1 cellular context compared by ENCODE assay signal in genomic region chr9:137004285-137004684, GRCh38.
TF ChIP-seq lines count a peak whose summit lies in the region.
"Not testable (repeated sequence)": the region's sequence is repeated elsewhere in the genome, so short reads cannot be mapped to it uniquely, and the experiment has no call there.

No MANE protein-coding gene starts in this region.

TF ChIP-seq in K562, 482 proteins besides CTCF, POLR2A, EP300 and RAD21:
- TF ChIP-seq MAX (CRISPR knock-in tag; IDR thresholded peaks at IDR 0.05) (peak; percentile 22; the same call in 1 of the 2 replicates), CREB1 (CRISPR knock-in tag; IDR thresholded peaks at IDR 0.05) (peak; percentile 54; the same call in 1 of the 2 replicates), ATF7 (IDR thresholded peaks at IDR 0.05) (peak; percentile 81), ZBTB33 (CRISPR knock-in tag; IDR thresholded peaks at IDR 0.05) (peak; percentile 83), ATF1 (tag; IDR thresholded peaks at IDR 0.05) (peak; percentile 86), TRIM24 (IDR thresholded peaks at IDR 0.05) (peak; percentile 26 to 39; a peak in 1 of 4 replicates), ATF3 (IDR thresholded peaks at IDR 0.05) (peak; percentile 63), L3MBTL2 (IDR thresholded peaks at IDR 0.05) (peak; percentile 58), CBX5 (IDR thresholded peaks at IDR 0.05; ENCODE audit: borderline replicate concordance, low read depth) (peak; percentile 68; the same call in 1 of the 2 replicates), CXXC5 (CRISPR knock-in tag; IDR thresholded peaks at IDR 0.05) (0 out of 2 replicates have a peak, but pooled peaks have one; percentile 37), ETV1 (tag; conservative IDR thresholded peaks at IDR 0.05; ENCODE audit: low read depth) (peak; percentile 77), CREM (IDR thresholded peaks at IDR 0.05; ENCODE audit: low read depth) (peak; percentile 53; the same call in 1 of the 2 replicates), SMAD4 (CRISPR knock-in tag; conservative IDR thresholded peaks at IDR 0.05) (peak; percentile 37; the same call in 1 of the 2 replicates), TRIM28 (IDR thresholded peaks at IDR 0.05) (peak; percentile 87)
- not testable (repeated sequence) for TF ChIP-seq CREB1 (IDR thresholded peaks at IDR 0.05); ATF1 (CRISPR knock-in tag; IDR thresholded peaks at IDR 0.05); ATF3 (CRISPR knock-in tag; conservative IDR thresholded peaks at IDR 0.05)
